13 cellular contexts compared by ENCODE assay signal in genomic region chr17:78255029-78255656, GRCh38. TPM values are rescaled to one million over a fixed set of nuclear protein-coding genes. Genes with fewer than 3 reads are reported as not detected.
A peak's percentile ranks its signal among the peaks of the same experiment; 100 is the strongest.
DNase-seq lines count a peak whose midpoint lies in the region; ATAC-seq and TF ChIP-seq lines count a peak whose summit lies in the region.
"Had no signal": no experiment of that assay in that cellular context is flagged by ENCODE, and none has a peak within 500 bp of the region (broad histone marks: within the 10 kb centered on the region; RNA-seq: fewer than 3 reads in every experiment).

No MANE protein-coding gene starts in this region.

- no peaks in the 10 kb centered on the region for H3K36me3 Mint-ChIP-seq in CD4-positive, CD25-positive, alpha-beta regulatory T cell
- peaks cover 6% of the 10 kb centered on the region for H3K36me3 Mint-ChIP-seq in Caco-2 (ENCODE audit: insufficient read depth, unreplicated experiment)
- no peaks in the 10 kb centered on the region for H3K36me3 Mint-ChIP-seq in activated naive CD8-positive, alpha-beta T cell treated with anti-CD3 and anti-CD28 coated beads for 36 hours
- H3K36me3 Mint-ChIP-seq in naive thymus-derived CD4-positive, alpha-beta T cell = peaks cover 0 to 2% (median 0%) of the 10 kb centered on the region in 5 donors

- H3K4me1 ChIP-seq in CD4-positive, CD25-positive, alpha-beta regulatory T cell (ENCODE audit: control insufficient read depth, insufficient read depth, low read length, poor library complexity, severe bottlenecking) = peaks cover 75% of the 10 kb centered on the region
- peaks cover 41% of the 10 kb centered on the region for H3K4me1 ChIP-seq in Caco-2
- H3K4me1 ChIP-seq in naive thymus-derived CD4-positive, alpha-beta T cell (ENCODE audit: control insufficient read depth in 2 of 2, insufficient read depth in 2 of 2, low read length in 2 of 2) = peaks cover 47 to 83% of the 10 kb centered on the region in 2 donors

- H3K4me3 Mint-ChIP-seq in CD4-positive, CD25-positive, alpha-beta regulatory T cell = peak overlapping the region; percentile 74 to 90 (median 78)
- peak overlapping the region; percentile 63 for H3K4me3 Mint-ChIP-seq in Caco-2 (ENCODE audit: unreplicated experiment)
- H3K4me3 Mint-ChIP-seq in activated naive CD8-positive, alpha-beta T cell treated with anti-CD3 and anti-CD28 coated beads for 36 hours = no peak overlapping the region
- H3K4me3 Mint-ChIP-seq in naive thymus-derived CD4-positive, alpha-beta T cell = peak overlapping the region; percentile 29 to 96 (median 78)

- POLR2A ChIA-PET in Caco-2 (lab: Charles Lee) = interaction anchor here (0.5 to 1.6 kb wide), 2 partner anchors 59 to 955 kb away, joined by 4 to 5 read pairs; no protein-coding TSS in a partner anchor
- POLR2A ChIA-PET in naive thymus-derived CD4-positive, alpha-beta T cell (lab: Charles Lee) = interaction anchor here (0.6 to 4.6 kb wide), 12 partner anchors 8 to 297 kb away, joined by 3 to 23 read pairs (median 6); partner anchors contain the start of genes TMC8 and TNRC6C

- no peak overlapping the region for H3K4me3 ChIP-seq in CD4-positive, CD25-positive, alpha-beta regulatory T cell (ENCODE audit: low read depth, low read length)
- no peak overlapping the region for H3K4me3 ChIP-seq in Caco-2 (ENCODE audit: low read depth, low read length)
- no peak overlapping the region for H3K4me3 ChIP-seq in naive thymus-derived CD4-positive, alpha-beta T cell (ENCODE audit: low read length)

- no peak for ATAC-seq in CD4-positive, CD25-positive, alpha-beta regulatory T cell (ENCODE audit: low read depth in 2 of 2)
- no peak for ATAC-seq in naive thymus-derived CD4-positive, alpha-beta T cell
- ATAC-seq in HG02885 (IDR thresholded peaks at IDR 0.05; ENCODE audit: poor library complexity, unreplicated experiment) = no peak
- no peak for ATAC-seq in GM19324 (IDR thresholded peaks at IDR 0.05; ENCODE audit: low FRiP score, unreplicated experiment)

- no peaks in the 10 kb centered on the region for H3K9me3 ChIP-seq in CD4-positive, CD25-positive, alpha-beta regulatory T cell (ENCODE audit: control insufficient read depth in 2 of 2, low read length in 2 of 2)
- H3K9me3 ChIP-seq in Caco-2 = no peaks in the 10 kb centered on the region
- no peaks in the 10 kb centered on the region for H3K9me3 ChIP-seq in naive thymus-derived CD4-positive, alpha-beta T cell (ENCODE audit: control insufficient read depth in 2 of 3, low read length in 3 of 3)
- H3K9me3 ChIP-seq: BLaER1 treated with 17β-estradiol and CSF1 and Interleukin-3, amounts not matched to agents 10 nM and 100 nM had no signal

- H3K27ac Mint-ChIP-seq in CD4-positive, CD25-positive, alpha-beta regulatory T cell = peak overlapping the region in 2 of 3 donors; percentile 49 to 81
- no peak overlapping the region for H3K27ac Mint-ChIP-seq in Caco-2 (ENCODE audit: unreplicated experiment)
- peak overlapping the region; percentile 16 for H3K27ac Mint-ChIP-seq in activated naive CD8-positive, alpha-beta T cell treated with anti-CD3 and anti-CD28 coated beads for 36 hours
- H3K27ac Mint-ChIP-seq in naive thymus-derived CD4-positive, alpha-beta T cell = peak overlapping the region; percentile 75 to 99 (median 98)

- no peaks in the 10 kb centered on the region for H3K36me3 ChIP-seq in CD4-positive, CD25-positive, alpha-beta regulatory T cell (ENCODE audit: control insufficient read depth, insufficient read depth, low read length)
- no peaks in the 10 kb centered on the region for H3K36me3 ChIP-seq in Caco-2 (ENCODE audit: control insufficient read depth, insufficient read depth, low read length)
- peaks cover 0 to 3% (median 0%) of the 10 kb centered on the region in 3 experiments for H3K36me3 ChIP-seq in naive thymus-derived CD4-positive, alpha-beta T cell (ENCODE audit: control insufficient read depth in 2 of 3, insufficient read depth in 3 of 3, low read length in 3 of 3)
- H3K36me3 ChIP-seq: BLaER1 treated with 17β-estradiol and CSF1 and Interleukin-3, amounts not matched to agents 10 nM and 100 nM had no signal

- no TSS peak for BruUV-seq in Caco-2 (replicated peaks; lab: Mats Ljungman, UMichigan)

- H3K27ac ChIP-seq in CD4-positive, CD25-positive, alpha-beta regulatory T cell (ENCODE audit: insufficient read depth, low read length, poor library complexity, severe bottlenecking) = no peak overlapping the region
- no peak overlapping the region for H3K27ac ChIP-seq in naive thymus-derived CD4-positive, alpha-beta T cell (ENCODE audit: low read depth, low read length)

- intact Hi-C loops in Caco-2 (cut with micrococcal nuclease; ENCODE audit: unreplicated experiment) = no loop called here
- intact Hi-C loops in naive thymus-derived CD4-positive, alpha-beta T cell (cut with micrococcal nuclease) = loop anchor here (10.0 kb wide), 3 partner anchors 370 to 1780 kb away; partner anchors contain the start of genes CCDC40 (in 1 of the 2), TBC1D16 (in 1 of the 2) and USP36 (in 1 of the 2)

- no peak for TF ChIP-seq CTCF in Caco-2 (IDR thresholded peaks at IDR 0.05; ENCODE audit: insufficient read depth in 1 of 2, low read depth in 1 of 2, low read length in 1 of 2, severe bottlenecking in 1 of 2, unreplicated experiment in 1 of 2)

- H3K27me3 ChIP-seq in CD4-positive, CD25-positive, alpha-beta regulatory T cell (ENCODE audit: control insufficient read depth, insufficient read depth, low read length) = no peaks in the 10 kb centered on the region
- no peaks in the 10 kb centered on the region for H3K27me3 ChIP-seq in Caco-2 (replicated peaks; ENCODE audit: control insufficient read depth, insufficient read depth, low read length)
- H3K27me3 ChIP-seq in naive thymus-derived CD4-positive, alpha-beta T cell (ENCODE audit: control insufficient read depth in 2 of 2, insufficient read depth in 2 of 2, low read length in 2 of 2) = no peaks in the 10 kb centered on the region

- H3K27me3 Mint-ChIP-seq in CD4-positive, CD25-positive, alpha-beta regulatory T cell = peaks cover 5% of the 10 kb centered on the region
- H3K27me3 Mint-ChIP-seq in Caco-2 (ENCODE audit: insufficient read depth, unreplicated experiment) = no peaks in the 10 kb centered on the region
- H3K27me3 Mint-ChIP-seq in activated naive CD8-positive, alpha-beta T cell treated with anti-CD3 and anti-CD28 coated beads for 36 hours = no peaks in the 10 kb centered on the region
- H3K27me3 Mint-ChIP-seq in naive thymus-derived CD4-positive, alpha-beta T cell = no peaks in the 10 kb centered on the region

- H3K9me3 Mint-ChIP-seq in CD4-positive, CD25-positive, alpha-beta regulatory T cell = peaks cover 0 to 1% (median 0%) of the 10 kb centered on the region in 7 donors
- no peaks in the 10 kb centered on the region for H3K9me3 Mint-ChIP-seq in Caco-2 (ENCODE audit: unreplicated experiment)
- H3K9me3 Mint-ChIP-seq in activated naive CD8-positive, alpha-beta T cell treated with anti-CD3 and anti-CD28 coated beads for 36 hours = no peaks in the 10 kb centered on the region
- H3K9me3 Mint-ChIP-seq in naive thymus-derived CD4-positive, alpha-beta T cell = peaks cover 0 to 6% (median 0%) of the 10 kb centered on the region in 11 donors

- peaks cover 11 to 83% (median 40%) of the 10 kb centered on the region in 4 donors for H3K4me1 Mint-ChIP-seq in CD4-positive, CD25-positive, alpha-beta regulatory T cell
- peaks cover 35% of the 10 kb centered on the region for H3K4me1 Mint-ChIP-seq in Caco-2 (ENCODE audit: low read depth, unreplicated experiment)
- H3K4me1 Mint-ChIP-seq in activated naive CD8-positive, alpha-beta T cell treated with anti-CD3 and anti-CD28 coated beads for 36 hours = peaks cover 43% of the 10 kb centered on the region
- H3K4me1 Mint-ChIP-seq in naive thymus-derived CD4-positive, alpha-beta T cell = peaks cover 45 to 87% (median 82%) of the 10 kb centered on the region in 7 donors

- DNase-seq in CD4-positive, CD25-positive, alpha-beta regulatory T cell = no peak
- DNase-seq in Caco-2 = no peak
- no peak for DNase-seq in activated naive CD8-positive, alpha-beta T cell treated with anti-CD3 and anti-CD28 coated beads for 36 hours
- no peak for DNase-seq in naive thymus-derived CD4-positive, alpha-beta T cell
- no peak for DNase-seq in stimulated activated CD4-positive, alpha-beta T cell treated with anti-CD3 and anti-CD28 coated beads, Interleukin-2, amount 100 ng/mL, for 24 hours

- CTCF ChIA-PET in Caco-2 (lab: Charles Lee) = interaction anchor here (0.6 to 1.2 kb wide), 8 partner anchors 24 to 819 kb away, joined by 3 to 7 read pairs (median 4); partner anchors contain the start of gene ENGASE
- CTCF ChIA-PET in naive thymus-derived CD4-positive, alpha-beta T cell (lab: Charles Lee) = interaction anchor here (0.6 to 1.4 kb wide), 6 partner anchors 15 to 863 kb away, joined by 3 to 5 read pairs (median 4); no protein-coding TSS in a partner anchor

RNA-seq across cellular contexts. Expression of gene TMEM235, which starts 23.7 kb away (rescaled TPM):
- total RNA-seq in CD4-positive, CD25-positive, alpha-beta regulatory T cell = not detected
- not detected for polyA plus RNA-seq in CD4-positive, CD25-positive, alpha-beta regulatory T cell
- not detected in 2 replicates for total RNA-seq in Caco-2 (2022)
- total RNA-seq in activated naive CD8-positive, alpha-beta T cell treated with anti-CD3 and anti-CD28 coated beads for 36 hours = not detected
- not detected for total RNA-seq in naive thymus-derived CD4-positive, alpha-beta T cell
- not detected for polyA plus RNA-seq in naive thymus-derived CD4-positive, alpha-beta T cell
- total RNA-seq: Daoy, lower leg skin, occipital lobe, Right ventricle myocardium superior, skeletal muscle tissue had no signal

RNA-seq across cellular contexts. Expression of gene BIRC5, which starts 41.1 kb away (rescaled TPM):
- total RNA-seq in CD4-positive, CD25-positive, alpha-beta regulatory T cell = 2.7 TPM
- 10 to 100 TPM in 1 of 4 donors, 1 to 10 TPM in 3; 2.8 to 11.5 (median 7.5) TPM for polyA plus RNA-seq in CD4-positive, CD25-positive, alpha-beta regulatory T cell
- total RNA-seq in Caco-2 (2022) = 82.0 and 88.8 TPM in 2 replicates
- 100 to 1,000 TPM in 1 of 2 experiments, 10 to 100 TPM in 1; 92.4 to 102 TPM for total RNA-seq in activated naive CD8-positive, alpha-beta T cell treated with anti-CD3 and anti-CD28 coated beads for 36 hours
- 10 to 100 TPM in 1 of 5 experiments, not detected in 4; 49.0 TPM for total RNA-seq in naive thymus-derived CD4-positive, alpha-beta T cell
- not detected for polyA plus RNA-seq in naive thymus-derived CD4-positive, alpha-beta T cell
